ENCODE assay signal across 8 cellular contexts in the genomic region with DNA sequence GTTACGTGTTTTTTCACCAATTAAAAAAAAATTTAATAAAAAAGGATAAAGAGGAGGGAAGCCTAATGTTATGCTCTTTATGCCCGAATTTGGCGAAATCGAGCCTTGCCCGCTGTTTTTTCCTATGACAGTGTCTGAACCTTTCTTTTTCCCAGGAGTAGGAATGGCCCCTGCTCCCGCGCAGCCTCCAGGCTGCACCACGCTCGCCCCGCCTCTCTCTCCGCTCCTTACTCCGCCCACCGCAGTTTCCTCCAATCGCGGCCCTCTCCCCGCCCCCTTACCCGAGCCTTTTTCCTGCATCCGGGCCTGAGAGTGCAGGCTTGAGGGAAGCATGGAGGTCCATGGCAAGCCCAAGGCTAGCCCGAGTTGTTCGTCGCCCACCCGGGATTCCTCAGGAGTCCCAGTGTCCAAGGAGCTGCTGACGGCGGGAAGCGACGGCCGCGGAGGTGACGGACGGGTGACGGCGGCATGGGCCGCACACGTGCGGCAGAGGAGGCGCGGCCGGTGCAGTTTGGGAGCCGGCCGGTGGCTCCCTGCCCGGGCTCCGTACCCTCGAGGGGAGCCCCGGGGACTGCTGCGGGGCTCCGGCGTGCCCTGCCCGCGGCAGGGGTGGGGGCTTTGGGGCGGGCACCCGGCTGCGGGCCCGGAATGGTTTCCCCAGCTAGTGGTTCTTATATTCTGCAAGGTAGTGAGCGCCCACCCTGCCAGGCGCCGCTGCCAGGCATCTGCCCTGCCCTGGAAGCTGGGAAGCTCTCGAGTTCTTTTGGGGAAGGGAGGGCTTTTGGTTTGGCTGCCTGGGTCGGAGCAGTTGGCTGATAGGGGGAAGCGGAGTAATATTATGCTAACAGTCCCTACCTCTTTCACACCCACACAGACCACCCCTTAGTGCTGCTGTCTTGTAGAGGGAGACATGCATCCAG. TPM values are rescaled to one million over a fixed set of nuclear protein-coding genes. Genes with fewer than 3 reads are reported as not detected.
DNase-seq lines count a peak whose midpoint lies in the region; ATAC-seq and TF ChIP-seq lines count a peak whose summit lies in the region.

A gene with protein sequence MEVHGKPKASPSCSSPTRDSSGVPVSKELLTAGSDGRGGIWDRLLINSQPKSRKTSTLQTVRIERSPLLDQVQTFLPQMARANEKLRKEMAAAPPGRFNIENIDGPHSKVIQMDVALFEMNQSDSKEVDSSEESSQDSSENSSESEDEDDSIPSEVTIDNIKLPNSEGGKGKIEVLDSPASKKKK (plus strand): TSS at position 295 of the 920 bp plus-strand sequence. CDS start 37 bp downstream, at position 332.

- POLR2A ChIA-PET in BJ (lab: Charles Lee): no interaction called here

- H3K36me3 ChIP-seq in BJ (ENCODE audit: control insufficient read depth, insufficient read depth, low read length): no peaks in the 10 kb centered on the region

- H3K27ac ChIP-seq in coronary artery: peak within 1 kb of the TSS; percentile 66 to 73

- DNase-seq in BJ (ENCODE audit: low read depth) (peak; percentile 39), GM19240 (ENCODE audit: insufficient read length, low spot score) (peak; percentile 49), NCI-H524 treated with DMSO at 0.1 percent for 48 hours (lab: John Stamatoyannopoulos, UW) (peak; percentile 52), coronary artery (ENCODE audit: low spot score) (peak; percentile 94), left kidney (ENCODE audit: low read depth, low spot score) (peak; percentile 98)
- DNase-seq in activated CD4-positive, alpha-beta T cell treated with anti-CD3 and anti-CD28 coated beads for 48 hours: peak; percentile 91
- peak; percentile 82 for DNase-seq in stimulated activated CD4-positive, alpha-beta T cell treated with anti-CD3 and anti-CD28 coated beads, Interleukin-1b, Interleukin-23, amount 100 ng/mL, for 48 hours

- ATAC-seq in HG03457 (IDR thresholded peaks at IDR 0.05; ENCODE audit: unreplicated experiment): peak; percentile 84

- CTCF ChIA-PET in BJ (lab: Yijun Ruan, JAX): interaction anchor here (1.2 to 1.8 kb wide), 2 partner anchors 11 to 605 kb away, joined by 3 to 4 read pairs; no protein-coding TSS in a partner anchor

- no peak for TF ChIP-seq CTCF in BJ (IDR thresholded peaks at IDR 0.05; ENCODE audit: insufficient read depth, low read depth, low read length)
- no peak for TF ChIP-seq CTCF in coronary artery (IDR thresholded peaks at IDR 0.05)

- no peaks in the 10 kb centered on the region for H3K27me3 ChIP-seq in BJ (ENCODE audit: control insufficient read depth, insufficient read depth, low read length)

- peak within 1 kb of the TSS; percentile 93 for H3K4me3 ChIP-seq in BJ (ENCODE audit: low read depth, low read length)
- peak within 1 kb of the TSS; percentile 82 for H3K4me3 ChIP-seq in coronary artery

RNA-seq across cellular contexts. Expression of the gene that starts here (rescaled TPM):
- 3.8 and 6.1 TPM in 2 replicates for polyA plus RNA-seq in BJ (2011; rRNA removed)
- polyA minus RNA-seq in BJ (2011; rRNA and poly(A)+ RNA removed): 1.8 and 3.9 TPM in 2 replicates

Comparison
In these comparisons a context has a peak if more than half of its experiments do, and no peak if none do; other contexts are left out.
1. Peak in every context shown above with its lines: DNase-seq, ATAC-seq, H3K4me3 ChIP-seq and H3K27ac ChIP-seq.
2. DNase-seq: peak in every context shown above with its lines; median percentile 98 in left kidney; 94 in coronary artery; 91 in activated CD4-positive, alpha-beta T cell treated with anti-CD3 and anti-CD28 coated beads for 48 hours; 82 in stimulated activated CD4-positive, alpha-beta T cell treated with anti-CD3 and anti-CD28 coated beads, Interleukin-1b, Interleukin-23, amount 100 ng/mL, for 48 hours; 52 in NCI-H524 treated with DMSO at 0.1 percent for 48 hours; 49 in GM19240; 39 in BJ.